Comparison of ENCODE assay signal across 31 cellular contexts in genomic region chr17:45837187-45837586, GRCh38. TPM values are rescaled to one million over a fixed set of nuclear protein-coding genes. Genes with fewer than 3 reads are reported as not detected.
"Had no signal": no experiment of that assay in that cellular context is flagged by ENCODE, and none has a peak within 500 bp of the region (broad histone marks: within the 10 kb centered on the region; RNA-seq: fewer than 3 reads in every experiment).

No MANE protein-coding gene starts in this region.

- DNase-seq: stimulated activated CD4-positive, alpha-beta T cell treated with anti-CD3 and anti-CD28 coated beads, Interleukin-2, amount 100 ng/mL, for 48 hours; stimulated activated CD4-positive, alpha-beta T cell treated with anti-CD3 and anti-CD28 coated beads, Interleukin-4, amount 100 ng/mL, for 1 hour; stimulated activated CD4-positive, alpha-beta T cell treated with anti-CD3 and anti-CD28 coated beads, Interleukin-4, amount 100 ng/mL, for 24 hours; stimulated activated CD4-positive, alpha-beta T cell treated with anti-CD3 and anti-CD28 coated beads, Interleukin-4, amount 100 ng/mL, for 4 hours; stimulated activated CD8-positive, alpha-beta memory T cell treated with anti-CD3 and anti-CD28 coated beads, Interleukin-4, amount 100 ng/mL, for 48 hours; stimulated activated naive B cell treated with anti-CD40 and anti-IgM and Interleukin-4, amounts not matched to agents 10 μg/mL and 1 μg/mL and 100 μg/mL, for 72 hours; stimulated activated naive CD4-positive, alpha-beta T cell; stimulated activated naive CD4-positive, alpha-beta T cell treated with Interleukin-2 at 50 U/mL for 16 hours; stimulated activated naive CD8-positive, alpha-beta T cell treated with anti-CD3 and anti-CD28 coated beads, Interleukin-15, amount 100 ng/mL, for 72 hours; stimulated activated naive CD8-positive, alpha-beta T cell treated with anti-CD3 and anti-CD28 coated beads, Interleukin-15, Interleukin-2, amounts not matched to agents 100 U/mL and 50 U/mL, for 24 hours; stomach; substantia nigra; testis; thyroid gland; tibial artery; trophoblast cell; upper lobe of right lung; uterus had no signal

- H3K36me3 ChIP-seq: stomach, suprapubic skin, thoracic aorta, thyroid gland, tibial artery, tibial nerve, upper lobe of left lung, upper lobe of right lung, uterus, vagina had no signal

- H3K36me3 Mint-ChIP-seq: stimulated activated effector memory CD8-positive, alpha-beta T cell treated with anti-CD3 and anti-CD28 coated beads, Interleukin-12 subunit alpha, Interleukin-12 subunit beta, amount 100 ng/mL, for 72 hours; stimulated activated memory B cell treated with anti-CD40 and anti-IgM and Interleukin-4, amounts not matched to agents 10 μg/mL and 1 μg/mL and 100 μg/mL, for 72 hours; stimulated activated naive B cell treated with anti-CD40 and anti-IgM and Interleukin-4, amounts not matched to agents 10 μg/mL and 1 μg/mL and 100 μg/mL, for 72 hours; type B pancreatic cell had no signal

- H3K9me3 Mint-ChIP-seq: stimulated activated effector memory CD8-positive, alpha-beta T cell treated with anti-CD3 and anti-CD28 coated beads, Interleukin-12 subunit alpha, Interleukin-12 subunit beta, amount 100 ng/mL, for 72 hours; stimulated activated memory B cell treated with anti-CD40 and anti-IgM and Interleukin-4, amounts not matched to agents 10 μg/mL and 1 μg/mL and 100 μg/mL, for 72 hours; stimulated activated naive B cell treated with anti-CD40 and anti-IgM and Interleukin-4, amounts not matched to agents 10 μg/mL and 1 μg/mL and 100 μg/mL, for 72 hours; stimulated activated naive CD8-positive, alpha-beta T cell treated with anti-CD3 and anti-CD28 coated beads, Interleukin-15, amount 100 ng/mL, for 72 hours; stimulated activated naive CD8-positive, alpha-beta T cell treated with anti-CD3 and anti-CD28 coated beads, Interleukin-15, Interleukin-2, amounts not matched to agents 100 ng/mL and 50 ng/mL, for 24 hours; type B pancreatic cell had no signal

- H3K4me3 ChIP-seq: stomach, suprapubic skin, testis, thoracic aorta, thyroid gland, tibial artery, tibial nerve, upper lobe of left lung, upper lobe of right lung, uterus, vagina had no signal

- ATAC-seq: stimulated activated naive B cell treated with anti-CD40 and anti-IgM and Interleukin-4, amounts not matched to agents 10 μg/mL and 1 μg/mL and 100 μg/mL, for 72 hours; stimulated activated naive CD8-positive, alpha-beta T cell treated with anti-CD3 and anti-CD28 coated beads, Interleukin-15, amount 100 ng/mL, for 72 hours; stimulated activated naive CD8-positive, alpha-beta T cell treated with anti-CD3 and anti-CD28 coated beads, Interleukin-15, Interleukin-2, amounts not matched to agents 100 U/mL and 50 U/mL, for 24 hours; upper lobe of right lung had no signal

- H3K27me3 ChIP-seq: testis, thyroid gland, upper lobe of left lung, uterus, vagina had no signal

- H3K27me3 Mint-ChIP-seq: stimulated activated naive CD8-positive, alpha-beta T cell treated with anti-CD3 and anti-CD28 coated beads, Interleukin-15, Interleukin-2, amounts not matched to agents 100 ng/mL and 50 ng/mL, for 24 hours had no signal

- H3K4me3 Mint-ChIP-seq: stimulated activated effector memory CD8-positive, alpha-beta T cell treated with anti-CD3 and anti-CD28 coated beads, Interleukin-12 subunit alpha, Interleukin-12 subunit beta, amount 100 ng/mL, for 72 hours; stimulated activated memory B cell treated with anti-CD40 and anti-IgM and Interleukin-4, amounts not matched to agents 10 μg/mL and 1 μg/mL and 100 μg/mL, for 72 hours; stimulated activated naive B cell treated with anti-CD40 and anti-IgM and Interleukin-4, amounts not matched to agents 10 μg/mL and 1 μg/mL and 100 μg/mL, for 72 hours; stimulated activated naive CD8-positive, alpha-beta T cell treated with anti-CD3 and anti-CD28 coated beads, Interleukin-15, amount 100 ng/mL, for 72 hours; stimulated activated naive CD8-positive, alpha-beta T cell treated with anti-CD3 and anti-CD28 coated beads, Interleukin-15, Interleukin-2, amounts not matched to agents 100 ng/mL and 50 ng/mL, for 24 hours; type B pancreatic cell had no signal

- H3K4me1 ChIP-seq: stomach, suprapubic skin, testis, thyroid gland, upper lobe of right lung, uterus, vagina had no signal

- H3K27ac Mint-ChIP-seq: stimulated activated effector memory CD8-positive, alpha-beta T cell treated with anti-CD3 and anti-CD28 coated beads, Interleukin-12 subunit alpha, Interleukin-12 subunit beta, amount 100 ng/mL, for 72 hours; stimulated activated memory B cell treated with anti-CD40 and anti-IgM and Interleukin-4, amounts not matched to agents 10 μg/mL and 1 μg/mL and 100 μg/mL, for 72 hours; stimulated activated naive B cell treated with anti-CD40 and anti-IgM and Interleukin-4, amounts not matched to agents 10 μg/mL and 1 μg/mL and 100 μg/mL, for 72 hours; stimulated activated naive CD8-positive, alpha-beta T cell treated with anti-CD3 and anti-CD28 coated beads, Interleukin-15, amount 100 ng/mL, for 72 hours; stimulated activated naive CD8-positive, alpha-beta T cell treated with anti-CD3 and anti-CD28 coated beads, Interleukin-15, Interleukin-2, amounts not matched to agents 100 ng/mL and 50 ng/mL, for 24 hours; type B pancreatic cell had no signal

- H3K9me3 ChIP-seq: stomach, suprapubic skin, testis, thoracic aorta, thyroid gland, tibial artery, tibial nerve, upper lobe of left lung, upper lobe of right lung, uterus, vagina had no signal

- H3K4me1 Mint-ChIP-seq: stimulated activated effector memory CD8-positive, alpha-beta T cell treated with anti-CD3 and anti-CD28 coated beads, Interleukin-12 subunit alpha, Interleukin-12 subunit beta, amount 100 ng/mL, for 72 hours; stimulated activated memory B cell treated with anti-CD40 and anti-IgM and Interleukin-4, amounts not matched to agents 10 μg/mL and 1 μg/mL and 100 μg/mL, for 72 hours; stimulated activated naive CD8-positive, alpha-beta T cell treated with anti-CD3 and anti-CD28 coated beads, Interleukin-15, amount 100 ng/mL, for 72 hours had no signal

- H3K27ac ChIP-seq: stomach, suprapubic skin, testis, thoracic aorta, thyroid gland, tibial artery, tibial nerve, upper lobe of left lung, upper lobe of right lung, uterus, vagina had no signal

RNA-seq across cellular contexts. Expression of gene SPPL2C, which starts 7.5 kb away (rescaled TPM):
- total RNA-seq: stomach, subcutaneous adipose tissue, suprapubic skin, thoracic aorta, tibial nerve, upper lobe of left lung, upper lobe of right lung, ureter, urinary bladder, uterus, vagina had no signal
- polyA plus RNA-seq: stomach, thymus, urinary bladder had no signal

RNA-seq across cellular contexts. Expression of gene CRHR1, which starts 53.1 kb away (rescaled TPM):
- total RNA-seq: stomach, thoracic aorta, thyroid gland, tibial nerve, upper lobe of left lung, upper lobe of right lung, ureter had no signal
- polyA plus RNA-seq: stomach had no signal
